In genomic region chr17:79850571-79851460, GRCh38 we compare ENCODE assay signal across 10 cellular contexts. TPM values are rescaled to one million over a fixed set of nuclear protein-coding genes. Genes with fewer than 3 reads are reported as not detected.
A peak's percentile ranks its signal among the peaks of the same experiment; 100 is the strongest.
DNase-seq lines count a peak whose midpoint lies in the region; ATAC-seq and TF ChIP-seq lines count a peak whose summit lies in the region.
"Had no signal": no experiment of that assay in that cellular context is flagged by ENCODE, and none has a peak within 500 bp of the region (broad histone marks: within the 10 kb centered on the region; RNA-seq: fewer than 3 reads in every experiment).

No MANE protein-coding gene starts in this region.

- H3K36me3 Mint-ChIP-seq in activated naive CD4-positive, alpha-beta T cell treated with anti-CD3 and anti-CD28 coated beads, Interleukin-2, amount 50 U/mL, for 72 hours, result no peaks in the 10 kb centered on the region
- H3K36me3 Mint-ChIP-seq in activated T-helper 2 cell treated with anti-CD3 and anti-CD28 coated beads, Interferon-gamma antibody, Interleukin-2, Interleukin-4, amounts not matched to agents 10 μg/mL and 5 μg/mL and 100 μg/mL, durations not matched to agents 14 hours and 24 hours and 36 hours (ENCODE audit: low read depth), result no peaks in the 10 kb centered on the region

- peak; percentile 66 to 78 for ATAC-seq in activated naive CD4-positive, alpha-beta T cell treated with anti-CD3 and anti-CD28 coated beads, Interleukin-2, amount 50 U/mL, for 72 hours

- no peak overlapping the region for H3K27ac ChIP-seq in HEK293 (ENCODE audit: extremely low read depth, low read depth, low read length)

- intact Hi-C loops in activated T-helper 2 cell treated with anti-CD3 and anti-CD28 coated beads, Interferon-gamma antibody, Interleukin-2, Interleukin-4, amounts not matched to agents 10 μg/mL and 5 μg/mL and 100 μg/mL, durations not matched to agents 14 hours and 24 hours and 36 hours (cut with micrococcal nuclease), result no loop called here

- no peak for TF ChIP-seq CTCF in HEK293 (tag by site-specific recombination; IDR thresholded peaks at IDR 0.05)

- peak; percentile 85 for DNase-seq in AG20443 (ENCODE audit: low spot score)
- DNase-seq in activated naive CD4-positive, alpha-beta T cell treated with anti-CD3 and anti-CD28 coated beads, Interleukin-2, amount 50 U/mL, for 72 hours (ENCODE audit: low spot score in 2 of 2), result no peak
- DNase-seq in kidney glomerular epithelial cell (lab: John Stamatoyannopoulos, UW), result peak; percentile 26
- no peak for DNase-seq in NCI-H446 treated with DMSO at 0.1 percent for 48 hours (lab: John Stamatoyannopoulos, UW)
- DNase-seq in activated T-helper 2 cell treated with anti-CD3 and anti-CD28 coated beads, Interferon-gamma antibody, Interleukin-2, Interleukin-4, amounts not matched to agents 10 μg/mL and 5 μg/mL and 100 μg/mL, durations not matched to agents 14 hours and 24 hours and 36 hours (ENCODE audit: low spot score), result no peak
- DNase-seq in NCI-H1694 treated with DMSO at 0.1 percent for 48 hours (lab: John Stamatoyannopoulos, UW), result no peak
- DNase-seq in NCI-H774 (lab: John Stamatoyannopoulos, UW), result no peak
- DNase-seq: aorta; stimulated activated CD4-positive, alpha-beta T cell treated with anti-CD3 and anti-CD28 coated beads, Interleukin-12 subunit alpha, Interleukin-12 subunit beta, amount 100 ng/mL, for 4 hours had no signal

- no peaks in the 10 kb centered on the region for H3K9me3 Mint-ChIP-seq in activated naive CD4-positive, alpha-beta T cell treated with anti-CD3 and anti-CD28 coated beads, Interleukin-2, amount 50 U/mL, for 72 hours
- H3K9me3 Mint-ChIP-seq in activated T-helper 2 cell treated with anti-CD3 and anti-CD28 coated beads, Interferon-gamma antibody, Interleukin-2, Interleukin-4, amounts not matched to agents 10 μg/mL and 5 μg/mL and 100 μg/mL, durations not matched to agents 14 hours and 24 hours and 36 hours, result no peaks in the 10 kb centered on the region

- H3K9me3 ChIP-seq in HEK293 (ENCODE audit: control insufficient read depth, insufficient read depth, low read depth, low read length), result no peaks in the 10 kb centered on the region

- H3K36me3 ChIP-seq in HEK293 (ENCODE audit: control insufficient read depth in 2 of 2, insufficient read depth in 1 of 2, low read length in 2 of 2), result no peaks in the 10 kb centered on the region

- POLR2A ChIA-PET in HEK293 (lab: Yijun Ruan, JAX), result interaction anchor here (0.6 to 3.7 kb wide), 8 partner anchors 10 to 54 kb away, joined by 3 to 19 read pairs (median 6); partner anchors contain the start of genes CBX4 and CBX8

- peaks cover 10% of the 10 kb centered on the region for H3K4me1 Mint-ChIP-seq in activated T-helper 2 cell treated with anti-CD3 and anti-CD28 coated beads, Interferon-gamma antibody, Interleukin-2, Interleukin-4, amounts not matched to agents 10 μg/mL and 5 μg/mL and 100 μg/mL, durations not matched to agents 14 hours and 24 hours and 36 hours (ENCODE audit: low read depth)

- CTCF ChIA-PET in HEK293 (lab: Yijun Ruan, JAX), result interaction anchor here (0.7 to 4.1 kb wide), 8 partner anchors 11 to 120 kb away, joined by 3 to 31 read pairs (median 4); partner anchors contain the start of gene CBX4

- H3K27ac Mint-ChIP-seq in activated naive CD4-positive, alpha-beta T cell treated with anti-CD3 and anti-CD28 coated beads, Interleukin-2, amount 50 U/mL, for 72 hours, result no peak overlapping the region
- H3K27ac Mint-ChIP-seq in activated T-helper 2 cell treated with anti-CD3 and anti-CD28 coated beads, Interferon-gamma antibody, Interleukin-2, Interleukin-4, amounts not matched to agents 10 μg/mL and 5 μg/mL and 100 μg/mL, durations not matched to agents 14 hours and 24 hours and 36 hours, result no peak overlapping the region

- H3K4me3 Mint-ChIP-seq in activated T-helper 2 cell treated with anti-CD3 and anti-CD28 coated beads, Interferon-gamma antibody, Interleukin-2, Interleukin-4, amounts not matched to agents 10 μg/mL and 5 μg/mL and 100 μg/mL, durations not matched to agents 14 hours and 24 hours and 36 hours (ENCODE audit: low read depth), result no peak overlapping the region

- no peak overlapping the region for H3K4me3 ChIP-seq in HEK293 (ENCODE audit: low read depth, low read length)

- H3K27me3 Mint-ChIP-seq in activated T-helper 2 cell treated with anti-CD3 and anti-CD28 coated beads, Interferon-gamma antibody, Interleukin-2, Interleukin-4, amounts not matched to agents 10 μg/mL and 5 μg/mL and 100 μg/mL, durations not matched to agents 14 hours and 24 hours and 36 hours (ENCODE audit: low read depth), result peaks cover 13% of the 10 kb centered on the region

- H3K4me1 ChIP-seq in HEK293 (ENCODE audit: control insufficient read depth, insufficient read depth, low read length), result no peaks in the 10 kb centered on the region

TF ChIP-seq in HEK293, 187 proteins besides CTCF, POLR2A, EP300 and RAD21 (continues in another document):
- TF ChIP-seq ZNF175 (tag by site-specific recombination; IDR thresholded peaks at IDR 0.05), result no peak
- no peak for TF ChIP-seq ZBTB8A (tag by site-specific recombination; IDR thresholded peaks at IDR 0.05)
- peak; percentile 60 for TF ChIP-seq ZFHX2 (tag by site-specific recombination; conservative IDR thresholded peaks at IDR 0.05)
- TF ChIP-seq ZNF626 (tag by site-specific recombination; IDR thresholded peaks at IDR 0.05), result no peak
- TF ChIP-seq ZSCAN4 (tag by site-specific recombination; IDR thresholded peaks at IDR 0.05), result no peak
- peak; percentile 31; the same call in 1 of the 2 replicates for TF ChIP-seq ZNF335 (tag by site-specific recombination; conservative IDR thresholded peaks at IDR 0.05)
- no peak for TF ChIP-seq ZSCAN23 (tag by site-specific recombination; IDR thresholded peaks at IDR 0.05)
- peak; percentile 97 for TF ChIP-seq ZNF623 (tag by site-specific recombination; IDR thresholded peaks at IDR 0.05)
- TF ChIP-seq ZIC2 (tag by site-specific recombination; IDR thresholded peaks at IDR 0.05), result peak; percentile 58
- peak; percentile 38; the same call in 1 of the 2 replicates for TF ChIP-seq SP7 (tag by site-specific recombination; IDR thresholded peaks at IDR 0.05)
- no peak for TF ChIP-seq ZNF76 (tag by site-specific recombination; IDR thresholded peaks at IDR 0.05; ENCODE audit: borderline replicate concordance, low read depth)
- TF ChIP-seq GLIS1 (tag by site-specific recombination; IDR thresholded peaks at IDR 0.05), result peak; percentile 96
- TF ChIP-seq ZBTB20 (tag by site-specific recombination; IDR thresholded peaks at IDR 0.05), result 0 out of 2 replicates have a peak, but pooled peaks have one; percentile 6
- no peak for TF ChIP-seq ZBTB44 (tag by site-specific recombination; IDR thresholded peaks at IDR 0.05)
- no peak for TF ChIP-seq ZNF747 (tag by site-specific recombination; IDR thresholded peaks at IDR 0.05)
- no peak for TF ChIP-seq ZNF629 (tag by site-specific recombination; IDR thresholded peaks at IDR 0.05)
- TF ChIP-seq ZNF660 (tag by site-specific recombination; IDR thresholded peaks at IDR 0.05), result peak; percentile 43; the same call in 1 of the 2 replicates
- no peak for TF ChIP-seq ZNF140 (tag by site-specific recombination; IDR thresholded peaks at IDR 0.05)
- no peak for TF ChIP-seq ZBTB1 (tag by site-specific recombination; IDR thresholded peaks at IDR 0.05)

RNA-seq across cellular contexts. Expression of gene CBX4, which starts 11.6 kb away (rescaled TPM):
- 10 to 100 TPM; 12.7 to 16.8 TPM for total RNA-seq in activated naive CD4-positive, alpha-beta T cell treated with anti-CD3 and anti-CD28 coated beads, Interleukin-2, amount 50 U/mL, for 72 hours
- 18.5 and 25.0 TPM in 2 replicates for total RNA-seq in activated T-helper 2 cell treated with anti-CD3 and anti-CD28 coated beads, Interferon-gamma antibody, Interleukin-2, Interleukin-4, amounts not matched to agents 10 μg/mL and 5 μg/mL and 100 μg/mL, durations not matched to agents 14 hours and 24 hours and 36 hours

RNA-seq across cellular contexts. Expression of gene CBX8, which starts 53.9 kb away (rescaled TPM):
- 1 to 10 TPM; 1.5 to 5.6 TPM for total RNA-seq in activated naive CD4-positive, alpha-beta T cell treated with anti-CD3 and anti-CD28 coated beads, Interleukin-2, amount 50 U/mL, for 72 hours
- total RNA-seq in activated T-helper 2 cell treated with anti-CD3 and anti-CD28 coated beads, Interferon-gamma antibody, Interleukin-2, Interleukin-4, amounts not matched to agents 10 μg/mL and 5 μg/mL and 100 μg/mL, durations not matched to agents 14 hours and 24 hours and 36 hours, result 8.6 and 9.9 TPM in 2 replicates

Comparison
In these comparisons a context has a peak if more than half of its experiments do, and no peak if none do; other contexts are left out.
1. DNase-seq: peak in AG20443 (single experiment) and kidney glomerular epithelial cell (single experiment); none in activated naive CD4-positive, alpha-beta T cell treated with anti-CD3 and anti-CD28 coated beads, Interleukin-2, amount 50 U/mL, for 72 hours (0 of 2), NCI-H446 treated with DMSO at 0.1 percent for 48 hours (single experiment), activated T-helper 2 cell treated with anti-CD3 and anti-CD28 coated beads, Interferon-gamma antibody, Interleukin-2, Interleukin-4, amounts not matched to agents 10 μg/mL and 5 μg/mL and 100 μg/mL, durations not matched to agents 14 hours and 24 hours and 36 hours (single experiment), NCI-H1694 treated with DMSO at 0.1 percent for 48 hours (single experiment) and NCI-H774 (single experiment).